In the genomic region with DNA sequence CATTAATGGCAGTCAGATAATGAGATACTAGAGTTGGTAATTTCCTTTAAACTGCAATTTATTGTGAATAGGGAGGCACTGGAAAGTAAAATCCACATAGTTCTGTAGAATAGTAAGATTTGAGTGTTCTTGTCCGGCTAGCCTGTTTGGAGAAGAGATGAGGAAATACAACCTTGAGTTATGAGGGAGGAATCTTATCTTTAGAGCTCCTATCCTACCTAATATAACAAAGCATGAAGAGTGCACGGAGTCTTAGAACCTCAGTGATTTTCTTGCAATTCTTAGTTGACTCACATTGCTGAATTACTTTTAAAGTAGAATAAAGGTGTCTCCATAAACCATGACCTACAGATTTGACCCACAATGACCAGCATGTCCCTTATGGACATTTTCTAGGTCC, we compare ENCODE assay signal across 6 cellular contexts.
"Had no signal": no experiment of that assay in that cellular context is flagged by ENCODE, and none has a peak within 500 bp of the region (broad histone marks: within the 10 kb centered on the region; RNA-seq: fewer than 3 reads in every experiment).

No MANE protein-coding gene starts in this region.

- H3K4me1 Mint-ChIP-seq: IgD-negative memory B cell had no signal

- H3K27ac Mint-ChIP-seq: IgD-negative memory B cell had no signal

- H3K27ac ChIP-seq: HL-60 had no signal

- H3K4me3 ChIP-seq: K562 had no signal

- H3K4me3 Mint-ChIP-seq: IgD-negative memory B cell had no signal

- H3K36me3 Mint-ChIP-seq: IgD-negative memory B cell had no signal

- DNase-seq: IMR-90, KBM-7 had no signal

- ATAC-seq: HepG2, K562 had no signal
